Comparison of ENCODE assay signal across 28 cellular contexts in the genomic region with DNA sequence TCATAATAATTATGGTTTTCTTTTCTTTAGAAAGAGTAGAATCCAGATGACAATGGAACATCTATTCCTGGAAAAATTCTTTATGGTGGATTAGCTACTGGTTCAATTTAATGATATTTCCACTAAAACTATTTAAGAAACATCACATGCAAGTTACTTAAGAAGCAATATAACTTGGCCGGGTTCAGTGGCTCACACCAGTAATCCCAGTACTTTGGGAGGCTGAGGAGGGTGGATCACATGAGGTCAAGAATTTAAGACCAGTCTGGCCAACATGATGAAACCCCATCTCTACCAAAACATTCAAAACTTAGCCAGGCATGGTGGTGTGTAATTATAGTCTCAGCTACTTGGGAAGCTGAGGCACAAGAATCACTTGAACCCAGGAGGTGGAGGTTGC.
"Had no signal": no experiment of that assay in that cellular context is flagged by ENCODE, and none has a peak within 500 bp of the region (broad histone marks: within the 10 kb centered on the region; RNA-seq: fewer than 3 reads in every experiment).

No MANE protein-coding gene starts in this region.

- H3K27me3 ChIP-seq: neutrophil, pancreas, right lobe of liver, sigmoid colon, spleen, suprapubic skin, testis, tibial artery, transverse colon, upper lobe of right lung, uterus had no signal

- H3K4me3 ChIP-seq: pancreas, prostate gland, right lobe of liver, sigmoid colon, skin epidermis, smooth muscle cell, spleen, suprapubic skin, testis, tibial artery, transverse colon, upper lobe of right lung, uterus had no signal

- H3K9me3 ChIP-seq: neutrophil, pancreas, prostate gland, right lobe of liver, sigmoid colon, spleen, suprapubic skin, testis, tibial artery, transverse colon, upper lobe of right lung, uterus had no signal

- H3K4me2 ChIP-seq: smooth muscle cell had no signal

- H3K36me3 ChIP-seq: neutrophil, pancreas, prostate gland, right lobe of liver, sigmoid colon, spleen, suprapubic skin, tibial artery, transverse colon, upper lobe of right lung, uterus had no signal

- H3K27ac ChIP-seq: neutrophil, pancreas, prostate gland, right lobe of liver, sigmoid colon, skin epidermis, spleen, suprapubic skin, testis, tibial artery, transverse colon, upper lobe of right lung, uterus had no signal

- H3K4me1 ChIP-seq: pancreas, prostate gland, right lobe of liver, sigmoid colon, spleen, suprapubic skin, testis, transverse colon, upper lobe of right lung, uterus had no signal

- DNase-seq: naive thymus-derived CD8-positive, alpha-beta T cell; nephron progenitor cell; nucleus accumbens; pancreas; retina; right cardiac atrium; right lobe of liver; sigmoid colon; spleen; stimulated activated CD4-positive, alpha-beta T cell treated with anti-CD3 and anti-CD28 coated beads, Interleukin-12 subunit alpha, Interleukin-12 subunit beta, amount 100 ng/mL, for 4 hours; stimulated activated CD4-positive, alpha-beta T cell treated with anti-CD3 and anti-CD28 coated beads, Interleukin-1b, Interleukin-23, amount 100 ng/mL, for 48 hours; stimulated activated CD4-positive, alpha-beta T cell treated with anti-CD3 and anti-CD28 coated beads, Interleukin-4, amount 100 ng/mL, for 1 hour; stimulated activated CD4-positive, alpha-beta T cell treated with anti-CD3 and anti-CD28 coated beads, Interleukin-4, amount 100 ng/mL, for 4 hours; stimulated activated CD8-positive, alpha-beta memory T cell treated with anti-CD3 and anti-CD28 coated beads, Interleukin-4, amount 100 ng/mL, for 48 hours; stimulated activated naive CD4-positive, alpha-beta T cell; stimulated activated naive CD8-positive, alpha-beta T cell treated with anti-CD3 and anti-CD28 coated beads, Interleukin-15, amount 100 ng/mL, for 72 hours; stimulated activated naive CD8-positive, alpha-beta T cell treated with anti-CD3 and anti-CD28 coated beads, Interleukin-15, Interleukin-2, amounts not matched to agents 100 U/mL and 50 U/mL, for 24 hours; substantia nigra; testis; tibial artery; transverse colon; upper lobe of right lung; uterus had no signal
